1 cellular context compared by ENCODE assay signal in the genomic region with DNA sequence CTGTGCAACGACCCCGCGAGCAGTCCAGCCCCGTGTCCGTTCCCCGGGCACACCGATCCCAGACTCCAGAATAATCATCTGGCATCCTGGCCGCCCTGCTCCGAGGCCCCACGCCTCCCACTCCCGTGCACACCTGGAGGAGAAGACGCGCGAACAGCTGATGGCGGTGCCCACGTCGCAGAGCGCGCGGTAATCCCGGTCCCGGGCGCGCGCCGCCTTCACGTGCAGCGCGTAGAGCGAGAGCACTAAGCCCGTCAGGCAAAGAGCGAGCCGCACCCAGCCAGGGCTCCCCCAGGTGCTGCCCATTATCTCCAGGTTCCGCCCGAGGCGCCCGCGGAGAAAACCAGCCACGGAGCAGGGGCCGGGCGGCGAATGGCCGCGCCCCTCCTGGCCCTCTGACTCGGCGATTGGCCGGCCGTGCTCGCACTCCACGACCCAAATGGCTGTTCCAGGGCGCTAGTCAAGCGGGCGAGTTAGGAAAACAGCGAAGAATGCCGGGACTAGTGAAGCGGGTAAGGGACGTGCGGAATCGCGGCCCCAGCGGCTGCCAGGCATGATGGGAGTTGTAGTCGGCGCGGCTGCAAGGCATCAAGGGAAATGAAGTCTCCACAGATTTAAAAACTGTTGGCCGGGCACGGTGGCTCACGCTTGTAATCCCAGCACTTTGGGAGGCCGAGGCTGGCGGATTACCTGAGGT.
TF ChIP-seq lines count a peak whose summit lies in the region.

A gene (minus strand): TSS at position 374 of the 697 bp plus-strand sequence. CDS start 68 bp downstream, at position 306.

TF ChIP-seq in HepG2, 621 proteins besides CTCF, POLR2A, EP300 and RAD21 (continued from another document and continues in another):
- TF ChIP-seq, protein P1, sequence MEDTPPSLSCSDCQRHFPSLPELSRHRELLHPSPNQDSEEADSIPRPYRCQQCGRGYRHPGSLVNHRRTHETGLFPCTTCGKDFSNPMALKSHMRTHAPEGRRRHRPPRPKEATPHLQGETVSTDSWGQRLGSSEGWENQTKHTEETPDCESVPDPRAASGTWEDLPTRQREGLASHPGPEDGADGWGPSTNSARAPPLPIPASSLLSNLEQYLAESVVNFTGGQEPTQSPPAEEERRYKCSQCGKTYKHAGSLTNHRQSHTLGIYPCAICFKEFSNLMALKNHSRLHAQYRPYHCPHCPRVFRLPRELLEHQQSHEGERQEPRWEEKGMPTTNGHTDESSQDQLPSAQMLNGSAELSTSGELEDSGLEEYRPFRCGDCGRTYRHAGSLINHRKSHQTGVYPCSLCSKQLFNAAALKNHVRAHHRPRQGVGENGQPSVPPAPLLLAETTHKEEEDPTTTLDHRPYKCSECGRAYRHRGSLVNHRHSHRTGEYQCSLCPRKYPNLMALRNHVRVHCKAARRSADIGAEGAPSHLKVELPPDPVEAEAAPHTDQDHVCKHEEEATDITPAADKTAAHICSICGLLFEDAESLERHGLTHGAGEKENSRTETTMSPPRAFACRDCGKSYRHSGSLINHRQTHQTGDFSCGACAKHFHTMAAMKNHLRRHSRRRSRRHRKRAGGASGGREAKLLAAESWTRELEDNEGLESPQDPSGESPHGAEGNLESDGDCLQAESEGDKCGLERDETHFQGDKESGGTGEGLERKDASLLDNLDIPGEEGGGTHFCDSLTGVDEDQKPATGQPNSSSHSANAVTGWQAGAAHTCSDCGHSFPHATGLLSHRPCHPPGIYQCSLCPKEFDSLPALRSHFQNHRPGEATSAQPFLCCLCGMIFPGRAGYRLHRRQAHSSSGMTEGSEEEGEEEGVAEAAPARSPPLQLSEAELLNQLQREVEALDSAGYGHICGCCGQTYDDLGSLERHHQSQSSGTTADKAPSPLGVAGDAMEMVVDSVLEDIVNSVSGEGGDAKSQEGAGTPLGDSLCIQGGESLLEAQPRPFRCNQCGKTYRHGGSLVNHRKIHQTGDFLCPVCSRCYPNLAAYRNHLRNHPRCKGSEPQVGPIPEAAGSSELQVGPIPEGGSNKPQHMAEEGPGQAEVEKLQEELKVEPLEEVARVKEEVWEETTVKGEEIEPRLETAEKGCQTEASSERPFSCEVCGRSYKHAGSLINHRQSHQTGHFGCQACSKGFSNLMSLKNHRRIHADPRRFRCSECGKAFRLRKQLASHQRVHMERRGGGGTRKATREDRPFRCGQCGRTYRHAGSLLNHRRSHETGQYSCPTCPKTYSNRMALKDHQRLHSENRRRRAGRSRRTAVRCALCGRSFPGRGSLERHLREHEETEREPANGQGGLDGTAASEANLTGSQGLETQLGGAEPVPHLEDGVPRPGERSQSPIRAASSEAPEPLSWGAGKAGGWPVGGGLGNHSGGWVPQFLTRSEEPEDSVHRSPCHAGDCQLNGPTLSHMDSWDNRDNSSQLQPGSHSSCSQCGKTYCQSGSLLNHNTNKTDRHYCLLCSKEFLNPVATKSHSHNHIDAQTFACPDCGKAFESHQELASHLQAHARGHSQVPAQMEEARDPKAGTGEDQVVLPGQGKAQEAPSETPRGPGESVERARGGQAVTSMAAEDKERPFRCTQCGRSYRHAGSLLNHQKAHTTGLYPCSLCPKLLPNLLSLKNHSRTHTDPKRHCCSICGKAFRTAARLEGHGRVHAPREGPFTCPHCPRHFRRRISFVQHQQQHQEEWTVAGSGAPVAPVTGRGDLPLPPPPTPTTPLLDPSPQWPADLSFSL (CRISPR knock-in tag; IDR thresholded peaks at IDR 0.05), result no peak
- TF ChIP-seq TP53 (CRISPR knock-in tag; conservative IDR thresholded peaks at IDR 0.05) (peak; percentile 69), HCFC1 (IDR thresholded peaks at IDR 0.05; ENCODE audit: low read depth, low read length) (peak; percentile 92), HIVEP1 (CRISPR knock-in tag; IDR thresholded peaks at IDR 0.05) (peak; percentile 86), XRCC5 (optimal IDR thresholded peaks at IDR 0.05; ENCODE audit: low read length) (peak; percentile 75), ZNF326 (CRISPR knock-in tag; IDR thresholded peaks at IDR 0.05; ENCODE audit: borderline replicate concordance) (peak; percentile 14; the same call in 1 of the 2 replicates), YY1 (IDR thresholded peaks at IDR 0.05; ENCODE audit: insufficient read depth, insufficient replicate concordance, low read depth, low read length) (peak; percentile 87), FOXO1 (CRISPR knock-in tag; IDR thresholded peaks at IDR 0.05) (peak; percentile 36; the same call in 1 of the 2 replicates), PTBP1 (IDR thresholded peaks at IDR 0.05; ENCODE audit: low read depth, low read length, poor library complexity, severe bottlenecking) (no peak), ZNF737 (CRISPR knock-in tag; IDR thresholded peaks at IDR 0.05; ENCODE audit: borderline replicate concordance) (0 out of 2 replicates have a peak, but pooled peaks have one; percentile 33), STAG1 (CRISPR knock-in tag; IDR thresholded peaks at IDR 0.05) (peak; percentile 2), ADNP (CRISPR knock-in tag; IDR thresholded peaks at IDR 0.05) (peak; percentile 83), ZNF569 (CRISPR knock-in tag; IDR thresholded peaks at IDR 0.05; ENCODE audit: borderline replicate concordance) (no peak), POGZ (CRISPR knock-in tag; IDR thresholded peaks at IDR 0.05) (peak; percentile 90), SP4 (CRISPR knock-in tag; IDR thresholded peaks at IDR 0.05) (peak; percentile 82), ELF3 (CRISPR knock-in tag; IDR thresholded peaks at IDR 0.05) (peak; percentile 68), ZNF775 (CRISPR knock-in tag; IDR thresholded peaks at IDR 0.05; ENCODE audit: borderline replicate concordance) (0 out of 2 replicates have a peak, but pooled peaks have one; percentile 28), CHCHD3 (CRISPR knock-in tag; IDR thresholded peaks at IDR 0.05) (0 out of 2 replicates have a peak, but pooled peaks have one; percentile 64)
- TF ChIP-seq, protein P2, sequence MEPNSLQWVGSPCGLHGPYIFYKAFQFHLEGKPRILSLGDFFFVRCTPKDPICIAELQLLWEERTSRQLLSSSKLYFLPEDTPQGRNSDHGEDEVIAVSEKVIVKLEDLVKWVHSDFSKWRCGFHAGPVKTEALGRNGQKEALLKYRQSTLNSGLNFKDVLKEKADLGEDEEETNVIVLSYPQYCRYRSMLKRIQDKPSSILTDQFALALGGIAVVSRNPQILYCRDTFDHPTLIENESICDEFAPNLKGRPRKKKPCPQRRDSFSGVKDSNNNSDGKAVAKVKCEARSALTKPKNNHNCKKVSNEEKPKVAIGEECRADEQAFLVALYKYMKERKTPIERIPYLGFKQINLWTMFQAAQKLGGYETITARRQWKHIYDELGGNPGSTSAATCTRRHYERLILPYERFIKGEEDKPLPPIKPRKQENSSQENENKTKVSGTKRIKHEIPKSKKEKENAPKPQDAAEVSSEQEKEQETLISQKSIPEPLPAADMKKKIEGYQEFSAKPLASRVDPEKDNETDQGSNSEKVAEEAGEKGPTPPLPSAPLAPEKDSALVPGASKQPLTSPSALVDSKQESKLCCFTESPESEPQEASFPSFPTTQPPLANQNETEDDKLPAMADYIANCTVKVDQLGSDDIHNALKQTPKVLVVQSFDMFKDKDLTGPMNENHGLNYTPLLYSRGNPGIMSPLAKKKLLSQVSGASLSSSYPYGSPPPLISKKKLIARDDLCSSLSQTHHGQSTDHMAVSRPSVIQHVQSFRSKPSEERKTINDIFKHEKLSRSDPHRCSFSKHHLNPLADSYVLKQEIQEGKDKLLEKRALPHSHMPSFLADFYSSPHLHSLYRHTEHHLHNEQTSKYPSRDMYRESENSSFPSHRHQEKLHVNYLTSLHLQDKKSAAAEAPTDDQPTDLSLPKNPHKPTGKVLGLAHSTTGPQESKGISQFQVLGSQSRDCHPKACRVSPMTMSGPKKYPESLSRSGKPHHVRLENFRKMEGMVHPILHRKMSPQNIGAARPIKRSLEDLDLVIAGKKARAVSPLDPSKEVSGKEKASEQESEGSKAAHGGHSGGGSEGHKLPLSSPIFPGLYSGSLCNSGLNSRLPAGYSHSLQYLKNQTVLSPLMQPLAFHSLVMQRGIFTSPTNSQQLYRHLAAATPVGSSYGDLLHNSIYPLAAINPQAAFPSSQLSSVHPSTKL (CRISPR knock-in tag; IDR thresholded peaks at IDR 0.05), result peak; percentile 74
- TF ChIP-seq, protein P3, sequence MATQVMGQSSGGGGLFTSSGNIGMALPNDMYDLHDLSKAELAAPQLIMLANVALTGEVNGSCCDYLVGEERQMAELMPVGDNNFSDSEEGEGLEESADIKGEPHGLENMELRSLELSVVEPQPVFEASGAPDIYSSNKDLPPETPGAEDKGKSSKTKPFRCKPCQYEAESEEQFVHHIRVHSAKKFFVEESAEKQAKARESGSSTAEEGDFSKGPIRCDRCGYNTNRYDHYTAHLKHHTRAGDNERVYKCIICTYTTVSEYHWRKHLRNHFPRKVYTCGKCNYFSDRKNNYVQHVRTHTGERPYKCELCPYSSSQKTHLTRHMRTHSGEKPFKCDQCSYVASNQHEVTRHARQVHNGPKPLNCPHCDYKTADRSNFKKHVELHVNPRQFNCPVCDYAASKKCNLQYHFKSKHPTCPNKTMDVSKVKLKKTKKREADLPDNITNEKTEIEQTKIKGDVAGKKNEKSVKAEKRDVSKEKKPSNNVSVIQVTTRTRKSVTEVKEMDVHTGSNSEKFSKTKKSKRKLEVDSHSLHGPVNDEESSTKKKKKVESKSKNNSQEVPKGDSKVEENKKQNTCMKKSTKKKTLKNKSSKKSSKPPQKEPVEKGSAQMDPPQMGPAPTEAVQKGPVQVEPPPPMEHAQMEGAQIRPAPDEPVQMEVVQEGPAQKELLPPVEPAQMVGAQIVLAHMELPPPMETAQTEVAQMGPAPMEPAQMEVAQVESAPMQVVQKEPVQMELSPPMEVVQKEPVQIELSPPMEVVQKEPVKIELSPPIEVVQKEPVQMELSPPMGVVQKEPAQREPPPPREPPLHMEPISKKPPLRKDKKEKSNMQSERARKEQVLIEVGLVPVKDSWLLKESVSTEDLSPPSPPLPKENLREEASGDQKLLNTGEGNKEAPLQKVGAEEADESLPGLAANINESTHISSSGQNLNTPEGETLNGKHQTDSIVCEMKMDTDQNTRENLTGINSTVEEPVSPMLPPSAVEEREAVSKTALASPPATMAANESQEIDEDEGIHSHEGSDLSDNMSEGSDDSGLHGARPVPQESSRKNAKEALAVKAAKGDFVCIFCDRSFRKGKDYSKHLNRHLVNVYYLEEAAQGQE (IDR thresholded peaks at IDR 0.05; ENCODE audit: borderline replicate concordance in 1 of 2, low read depth in 1 of 2, low read length in 2 of 2), result peak in 1 of 2 experiments; percentile 59; a peak in 1 of 4 replicates
- TF ChIP-seq, protein P4, sequence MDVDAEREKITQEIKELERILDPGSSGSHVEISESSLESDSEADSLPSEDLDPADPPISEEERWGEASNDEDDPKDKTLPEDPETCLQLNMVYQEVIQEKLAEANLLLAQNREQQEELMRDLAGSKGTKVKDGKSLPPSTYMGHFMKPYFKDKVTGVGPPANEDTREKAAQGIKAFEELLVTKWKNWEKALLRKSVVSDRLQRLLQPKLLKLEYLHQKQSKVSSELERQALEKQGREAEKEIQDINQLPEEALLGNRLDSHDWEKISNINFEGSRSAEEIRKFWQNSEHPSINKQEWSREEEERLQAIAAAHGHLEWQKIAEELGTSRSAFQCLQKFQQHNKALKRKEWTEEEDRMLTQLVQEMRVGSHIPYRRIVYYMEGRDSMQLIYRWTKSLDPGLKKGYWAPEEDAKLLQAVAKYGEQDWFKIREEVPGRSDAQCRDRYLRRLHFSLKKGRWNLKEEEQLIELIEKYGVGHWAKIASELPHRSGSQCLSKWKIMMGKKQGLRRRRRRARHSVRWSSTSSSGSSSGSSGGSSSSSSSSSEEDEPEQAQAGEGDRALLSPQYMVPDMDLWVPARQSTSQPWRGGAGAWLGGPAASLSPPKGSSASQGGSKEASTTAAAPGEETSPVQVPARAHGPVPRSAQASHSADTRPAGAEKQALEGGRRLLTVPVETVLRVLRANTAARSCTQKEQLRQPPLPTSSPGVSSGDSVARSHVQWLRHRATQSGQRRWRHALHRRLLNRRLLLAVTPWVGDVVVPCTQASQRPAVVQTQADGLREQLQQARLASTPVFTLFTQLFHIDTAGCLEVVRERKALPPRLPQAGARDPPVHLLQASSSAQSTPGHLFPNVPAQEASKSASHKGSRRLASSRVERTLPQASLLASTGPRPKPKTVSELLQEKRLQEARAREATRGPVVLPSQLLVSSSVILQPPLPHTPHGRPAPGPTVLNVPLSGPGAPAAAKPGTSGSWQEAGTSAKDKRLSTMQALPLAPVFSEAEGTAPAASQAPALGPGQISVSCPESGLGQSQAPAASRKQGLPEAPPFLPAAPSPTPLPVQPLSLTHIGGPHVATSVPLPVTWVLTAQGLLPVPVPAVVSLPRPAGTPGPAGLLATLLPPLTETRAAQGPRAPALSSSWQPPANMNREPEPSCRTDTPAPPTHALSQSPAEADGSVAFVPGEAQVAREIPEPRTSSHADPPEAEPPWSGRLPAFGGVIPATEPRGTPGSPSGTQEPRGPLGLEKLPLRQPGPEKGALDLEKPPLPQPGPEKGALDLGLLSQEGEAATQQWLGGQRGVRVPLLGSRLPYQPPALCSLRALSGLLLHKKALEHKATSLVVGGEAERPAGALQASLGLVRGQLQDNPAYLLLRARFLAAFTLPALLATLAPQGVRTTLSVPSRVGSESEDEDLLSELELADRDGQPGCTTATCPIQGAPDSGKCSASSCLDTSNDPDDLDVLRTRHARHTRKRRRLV (CRISPR knock-in tag; IDR thresholded peaks at IDR 0.05), result peak; percentile 96
- TF ChIP-seq, protein P5, sequence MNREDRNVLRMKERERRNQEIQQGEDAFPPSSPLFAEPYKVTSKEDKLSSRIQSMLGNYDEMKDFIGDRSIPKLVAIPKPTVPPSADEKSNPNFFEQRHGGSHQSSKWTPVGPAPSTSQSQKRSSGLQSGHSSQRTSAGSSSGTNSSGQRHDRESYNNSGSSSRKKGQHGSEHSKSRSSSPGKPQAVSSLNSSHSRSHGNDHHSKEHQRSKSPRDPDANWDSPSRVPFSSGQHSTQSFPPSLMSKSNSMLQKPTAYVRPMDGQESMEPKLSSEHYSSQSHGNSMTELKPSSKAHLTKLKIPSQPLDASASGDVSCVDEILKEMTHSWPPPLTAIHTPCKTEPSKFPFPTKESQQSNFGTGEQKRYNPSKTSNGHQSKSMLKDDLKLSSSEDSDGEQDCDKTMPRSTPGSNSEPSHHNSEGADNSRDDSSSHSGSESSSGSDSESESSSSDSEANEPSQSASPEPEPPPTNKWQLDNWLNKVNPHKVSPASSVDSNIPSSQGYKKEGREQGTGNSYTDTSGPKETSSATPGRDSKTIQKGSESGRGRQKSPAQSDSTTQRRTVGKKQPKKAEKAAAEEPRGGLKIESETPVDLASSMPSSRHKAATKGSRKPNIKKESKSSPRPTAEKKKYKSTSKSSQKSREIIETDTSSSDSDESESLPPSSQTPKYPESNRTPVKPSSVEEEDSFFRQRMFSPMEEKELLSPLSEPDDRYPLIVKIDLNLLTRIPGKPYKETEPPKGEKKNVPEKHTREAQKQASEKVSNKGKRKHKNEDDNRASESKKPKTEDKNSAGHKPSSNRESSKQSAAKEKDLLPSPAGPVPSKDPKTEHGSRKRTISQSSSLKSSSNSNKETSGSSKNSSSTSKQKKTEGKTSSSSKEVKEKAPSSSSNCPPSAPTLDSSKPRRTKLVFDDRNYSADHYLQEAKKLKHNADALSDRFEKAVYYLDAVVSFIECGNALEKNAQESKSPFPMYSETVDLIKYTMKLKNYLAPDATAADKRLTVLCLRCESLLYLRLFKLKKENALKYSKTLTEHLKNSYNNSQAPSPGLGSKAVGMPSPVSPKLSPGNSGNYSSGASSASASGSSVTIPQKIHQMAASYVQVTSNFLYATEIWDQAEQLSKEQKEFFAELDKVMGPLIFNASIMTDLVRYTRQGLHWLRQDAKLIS (CRISPR knock-in tag; IDR thresholded peaks at IDR 0.05), result 0 out of 2 replicates have a peak, but pooled peaks have one; percentile 42
- TF ChIP-seq, protein P6, sequence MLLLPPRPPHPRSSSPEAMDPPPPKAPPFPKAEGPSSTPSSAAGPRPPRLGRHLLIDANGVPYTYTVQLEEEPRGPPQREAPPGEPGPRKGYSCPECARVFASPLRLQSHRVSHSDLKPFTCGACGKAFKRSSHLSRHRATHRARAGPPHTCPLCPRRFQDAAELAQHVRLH (CRISPR knock-in tag; IDR thresholded peaks at IDR 0.05; ENCODE audit: borderline replicate concordance, low read depth), result peak; percentile 79; the same call in 1 of the 2 replicates
